In the genomic region with DNA sequence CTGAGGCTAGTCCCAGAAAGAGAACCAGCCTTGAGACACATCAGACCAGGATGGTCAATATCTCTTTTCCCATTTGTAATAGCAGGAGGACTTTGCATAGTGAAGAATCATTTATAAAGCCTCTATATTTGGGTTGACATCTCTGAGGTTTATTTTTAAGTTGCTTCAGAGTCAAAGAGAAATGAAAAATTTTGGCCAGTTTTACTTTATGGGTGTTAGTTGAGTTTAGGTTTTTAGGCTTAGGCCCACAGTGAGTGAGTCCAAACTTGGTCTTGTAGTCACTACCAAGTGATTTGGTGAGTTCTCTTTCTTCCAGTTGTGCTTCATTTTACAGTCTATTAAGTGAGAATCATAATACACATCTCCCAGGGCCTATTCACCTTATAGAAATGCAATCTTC, we compare ENCODE assay signal across 14 cellular contexts. TPM values are rescaled to one million over a fixed set of nuclear protein-coding genes. Genes with fewer than 3 reads are reported as not detected.
A peak's percentile ranks its signal among the peaks of the same experiment; 100 is the strongest.
DNase-seq lines count a peak whose midpoint lies in the region; TF ChIP-seq lines count a peak whose summit lies in the region.
"Had no signal": no experiment of that assay in that cellular context is flagged by ENCODE, and none has a peak within 500 bp of the region (broad histone marks: within the 10 kb centered on the region; RNA-seq: fewer than 3 reads in every experiment).

No MANE protein-coding gene starts in this region.

- H3K4me1 Mint-ChIP-seq in MCF 10A (ENCODE audit: insufficient read depth, unreplicated experiment) (no peaks in the 10 kb centered on the region), osteocyte (ENCODE audit: unreplicated experiment) (peaks cover 15% of the 10 kb centered on the region)

- H3K27me3 Mint-ChIP-seq in MCF 10A (ENCODE audit: insufficient read depth, unreplicated experiment) (peaks cover 89% of the 10 kb centered on the region), osteocyte (ENCODE audit: unreplicated experiment) (no peaks in the 10 kb centered on the region)

- no peaks in the 10 kb centered on the region for H3K36me3 Mint-ChIP-seq in MCF 10A (ENCODE audit: insufficient read depth, unreplicated experiment)
- H3K36me3 Mint-ChIP-seq in osteocyte (ENCODE audit: unreplicated experiment) = no peaks in the 10 kb centered on the region
- H3K36me3 Mint-ChIP-seq: T-cell had no signal

- H3K27ac Mint-ChIP-seq in MCF 10A (ENCODE audit: low read depth, unreplicated experiment) (no peak overlapping the region), osteocyte (ENCODE audit: unreplicated experiment) (no peak overlapping the region)
- H3K27ac Mint-ChIP-seq: activated T-helper 1 cell treated with anti-CD3 and anti-CD28 coated beads, Interleukin-12 subunit alpha, Interleukin-12 subunit beta, Interleukin-2, Interleukin-4 antibody, amounts not matched to agents 30 ng/mL and 10 ng/mL and 1 ng/mL, durations not matched to agents 14 hours and 24 hours and 36 hours; T-cell had no signal

- H3K27ac ChIP-seq in breast epithelium (peak overlapping the region; percentile 55 to 76), coronary artery (peak overlapping the region; percentile 83 to 96), urinary bladder (ENCODE audit: low read depth) (peak overlapping the region; percentile 29)
- H3K27ac ChIP-seq: A549 had no signal

- POLR2A ChIA-PET in MCF 10A (lab: Yijun Ruan, JAX) = no interaction called here

- BruUV-seq in MCF 10A (replicated peaks; lab: Mats Ljungman, UMichigan) = no TSS peak

- CTCF ChIA-PET in MCF 10A (lab: Yijun Ruan, JAX) = no interaction called here

- no peaks in the 10 kb centered on the region for H3K9me3 ChIP-seq in breast epithelium
- H3K9me3 ChIP-seq: A549 had no signal

- H3K4me3 ChIP-seq in breast epithelium (peak overlapping the region in 1 of 3 donors; percentile 27), coronary artery (peak overlapping the region; percentile 24), urinary bladder (ENCODE audit: low read depth, low read length) (no peak overlapping the region)
- H3K4me3 ChIP-seq: A549 had no signal

- no peak for TF ChIP-seq POLR2A in breast epithelium (IDR thresholded peaks at IDR 0.05)

- H3K36me3 ChIP-seq in breast epithelium (no peaks in the 10 kb centered on the region), urinary bladder (ENCODE audit: insufficient read depth) (no peaks in the 10 kb centered on the region)
- H3K36me3 ChIP-seq: brain microvascular endothelial cell had no signal

- TF ChIP-seq CTCF in breast epithelium (IDR thresholded peaks at IDR 0.05) (no peak), MCF 10A (IDR thresholded peaks at IDR 0.05; ENCODE audit: unreplicated experiment) (no peak), coronary artery (IDR thresholded peaks at IDR 0.05) (no peak), osteocyte (IDR thresholded peaks at IDR 0.05) (no peak)

- H3K4me1 ChIP-seq in breast epithelium = no peaks in the 10 kb centered on the region
- H3K4me1 ChIP-seq in urinary bladder (ENCODE audit: insufficient read depth) = no peaks in the 10 kb centered on the region
- H3K4me1 ChIP-seq: A549 had no signal

- no peak for DNase-seq in breast epithelium (ENCODE audit: low spot score in 2 of 2)
- DNase-seq in MCF 10A (ENCODE audit: unreplicated experiment) = no peak
- DNase-seq in coronary artery (ENCODE audit: low spot score) = no peak
- DNase-seq in osteocyte (ENCODE audit: extremely low spot score, unreplicated experiment) = no peak
- no peak for DNase-seq in iPS-NIHi11 (ENCODE audit: low spot score)
- DNase-seq in GDM1 (lab: John Stamatoyannopoulos, UW) = no peak
- DNase-seq in RKO (ENCODE audit: low spot score) = no peak
- DNase-seq: brain microvascular endothelial cell, Calu3, retina, T-cell had no signal

- intact Hi-C loops in breast epithelium (cut with DNase I; ENCODE audit: low total_unique reads) (no loop called here), MCF 10A (cut with micrococcal nuclease) (loop anchor here (10.0 kb wide), 1 partner anchor 1377 kb away; no protein-coding TSS in a partner anchor)

- no peaks in the 10 kb centered on the region for H3K27me3 ChIP-seq in breast epithelium
- H3K27me3 ChIP-seq: brain microvascular endothelial cell had no signal

- no peaks in the 10 kb centered on the region for H3K9me3 Mint-ChIP-seq in MCF 10A (ENCODE audit: unreplicated experiment)
- H3K9me3 Mint-ChIP-seq in osteocyte (ENCODE audit: unreplicated experiment) = no peaks in the 10 kb centered on the region
- H3K9me3 Mint-ChIP-seq: activated T-helper 1 cell treated with anti-CD3 and anti-CD28 coated beads, Interleukin-12 subunit alpha, Interleukin-12 subunit beta, Interleukin-2, Interleukin-4 antibody, amounts not matched to agents 30 ng/mL and 10 ng/mL and 1 ng/mL, durations not matched to agents 14 hours and 24 hours and 36 hours; T-cell had no signal

- no peak overlapping the region for H3K4me3 Mint-ChIP-seq in MCF 10A (ENCODE audit: unreplicated experiment)
- H3K4me3 Mint-ChIP-seq in osteocyte (ENCODE audit: unreplicated experiment) = peak overlapping the region; percentile 76
- H3K4me3 Mint-ChIP-seq: activated T-helper 1 cell treated with anti-CD3 and anti-CD28 coated beads, Interleukin-12 subunit alpha, Interleukin-12 subunit beta, Interleukin-2, Interleukin-4 antibody, amounts not matched to agents 30 ng/mL and 10 ng/mL and 1 ng/mL, durations not matched to agents 14 hours and 24 hours and 36 hours had no signal

RNA-seq across cellular contexts. Expression of a gene that starts 5.3 kb away (rescaled TPM):
- 10 to 100 TPM; 27.4 to 41.8 (median 32.1) TPM for total RNA-seq in breast epithelium
- total RNA-seq in MCF 10A (2022) = 0.05 and 0.07 TPM in 2 replicates
- total RNA-seq in osteocyte = 9.4 and 9.9 TPM in 2 replicates
- 166 TPM for total RNA-seq in urinary bladder
- 25.2 TPM for polyA plus RNA-seq in urinary bladder

Comparison
In these comparisons a context has a peak if more than half of its experiments do, and no peak if none do; other contexts are left out.
1. H3K27ac ChIP-seq: peak in every context shown above with its lines; median percentile 90 in coronary artery; 66 in breast epithelium; 29 in urinary bladder.